12 cellular contexts compared by ENCODE assay signal in genomic region chr11:5818245-5818865, GRCh38. TPM values are rescaled to one million over a fixed set of nuclear protein-coding genes. Genes with fewer than 3 reads are reported as not detected.
DNase-seq lines count a peak whose midpoint lies in the region; ATAC-seq and TF ChIP-seq lines count a peak whose summit lies in the region.
"Had no signal": no experiment of that assay in that cellular context is flagged by ENCODE, and none has a peak within 500 bp of the region (broad histone marks: within the 10 kb centered on the region; RNA-seq: fewer than 3 reads in every experiment).

No MANE protein-coding gene starts in this region.

- H3K4me3 Mint-ChIP-seq in natural killer cell = peak overlapping the region; percentile 80

- H3K9me3 Mint-ChIP-seq in natural killer cell = no peaks in the 10 kb centered on the region

- intact Hi-C loops in PC-9 (cut with micrococcal nuclease; ENCODE audit: unreplicated experiment) = no loop called here
- intact Hi-C loops in natural killer cell (cut with micrococcal nuclease) = no loop called here
- intact Hi-C loops in left colon (cut with DNase I, micrococcal nuclease) = no loop called here

- H3K4me1 Mint-ChIP-seq in natural killer cell = peaks cover 7% of the 10 kb centered on the region in 2 donors

- POLR2A ChIA-PET in PC-9 (lab: Charles Lee; ENCODE audit: unreplicated experiment) = no interaction called here

- CTCF ChIA-PET in PC-9 (lab: Charles Lee) = no interaction called here

- H3K79me2 ChIP-seq in PC-9 (ENCODE audit: low read depth) = no peaks in the 10 kb centered on the region

- BruUV-seq in PC-9 (replicated peaks; lab: Mats Ljungman, UMichigan) = no TSS peak

- H3F3A ChIP-seq in PC-9 (ENCODE audit: insufficient read depth, low read depth) = no peaks in the 10 kb centered on the region

- DNase-seq in NOMO-1 treated with DMSO at 0.1 percent for 48 hours (lab: John Stamatoyannopoulos, UW; ENCODE audit: unreplicated experiment) = peak; percentile 26
- DNase-seq in NOMO-1 treated with dmso at 0.1 percent for 144 hours (lab: John Stamatoyannopoulos, UW; ENCODE audit: unreplicated experiment) = no peak
- no peak for DNase-seq in PC-9
- no peak for DNase-seq in natural killer cell
- DNase-seq in GM03348 (ENCODE audit: low spot score) = no peak
- DNase-seq in left colon = no peak
- DNase-seq in activated CD4-positive, CD25-positive, alpha-beta regulatory T cell (lab: John Stamatoyannopoulos, UW) = no peak
- DNase-seq: uterus had no signal

- H3K27ac Mint-ChIP-seq in natural killer cell = peak overlapping the region; percentile 44 to 71

- no peaks in the 10 kb centered on the region for H4K20me1 ChIP-seq in PC-9 (ENCODE audit: insufficient read depth)

- peak; percentile 71 for ATAC-seq in GM21786 (IDR thresholded peaks at IDR 0.05; ENCODE audit: unreplicated experiment)
- ATAC-seq in natural killer cell = peak in 2 of 3 donors; percentile 44 to 52
- no peak for ATAC-seq in left colon

- H3K27me3 ChIP-seq in PC-9 (ENCODE audit: insufficient read depth, low read depth) = no peaks in the 10 kb centered on the region
- H3K27me3 ChIP-seq: uterus had no signal

- TF ChIP-seq CTCF in PC-9 (conservative IDR thresholded peaks at IDR 0.05) = no peak
- no peak for TF ChIP-seq CTCF in natural killer cell (IDR thresholded peaks at IDR 0.05)

- no peak overlapping the region for H3K27ac ChIP-seq in PC-9
- H3K27ac ChIP-seq: uterus had no signal

- no peaks in the 10 kb centered on the region for H3K4me1 ChIP-seq in PC-9 (replicated peaks; ENCODE audit: insufficient read depth)
- H3K4me1 ChIP-seq: uterus had no signal

- H2AFZ ChIP-seq in PC-9 = no peak overlapping the region

- no peaks in the 10 kb centered on the region for H3K9me2 ChIP-seq in PC-9 (ENCODE audit: insufficient read depth)

- H3K27me3 Mint-ChIP-seq in natural killer cell (ENCODE audit: low read depth in 2 of 2) = peaks cover 7 to 8% of the 10 kb centered on the region in 2 donors

- peak overlapping the region; percentile 13; the same call in 1 of the 2 replicates for H3K4me2 ChIP-seq in PC-9

- no peaks in the 10 kb centered on the region for H3K36me3 Mint-ChIP-seq in natural killer cell

- H3K9me3 ChIP-seq in PC-9 (ENCODE audit: insufficient read depth, low read depth) = no peaks in the 10 kb centered on the region
- H3K9me3 ChIP-seq: uterus had no signal

- H3K36me3 ChIP-seq in PC-9 (ENCODE audit: low read depth) = no peaks in the 10 kb centered on the region
- H3K36me3 ChIP-seq: uterus had no signal

- no peak overlapping the region for H3K4me3 ChIP-seq in PC-9
- H3K4me3 ChIP-seq: uterus had no signal

RNA-seq across cellular contexts. Expression of gene OR52N2, which starts 9.6 kb away (rescaled TPM):
- not detected in 2 replicates for total RNA-seq in PC-9 (2021)
- not detected for total RNA-seq in natural killer cell
- not detected for total RNA-seq in left colon
- total RNA-seq: A172, epithelial cell of proximal tubule, HT1080, uterus had no signal

RNA-seq across cellular contexts. Expression of gene OR52E6, which starts 23.3 kb away (rescaled TPM):
- total RNA-seq in PC-9 (2021) (not detected in 2 replicates), natural killer cell (not detected), left colon (not detected)
- total RNA-seq: A172, epithelial cell of proximal tubule, HT1080, uterus had no signal

RNA-seq across cellular contexts. Expression of gene OR52N1, which starts 27.3 kb away (rescaled TPM):
- total RNA-seq in PC-9 (2021) (not detected in 2 replicates), natural killer cell (not detected), left colon (not detected)
- total RNA-seq: A172, epithelial cell of proximal tubule, HT1080 had no signal

RNA-seq across cellular contexts. Expression of gene OR52N5, which starts 35.2 kb away (rescaled TPM):
- total RNA-seq in PC-9 (2021) (not detected in 2 replicates), natural killer cell (not detected), left colon (not detected)
- total RNA-seq: A172, epithelial cell of proximal tubule, HT1080 had no signal

RNA-seq across cellular contexts. Expression of gene OR52E8, which starts 39.1 kb away (rescaled TPM):
- total RNA-seq in PC-9 (2021) = not detected in 2 replicates
- total RNA-seq in natural killer cell = not detected
- total RNA-seq in left colon = not detected
- total RNA-seq: A172, epithelial cell of proximal tubule, HT1080, uterus had no signal
